8 cellular contexts compared by ENCODE assay signal in the genomic region with DNA sequence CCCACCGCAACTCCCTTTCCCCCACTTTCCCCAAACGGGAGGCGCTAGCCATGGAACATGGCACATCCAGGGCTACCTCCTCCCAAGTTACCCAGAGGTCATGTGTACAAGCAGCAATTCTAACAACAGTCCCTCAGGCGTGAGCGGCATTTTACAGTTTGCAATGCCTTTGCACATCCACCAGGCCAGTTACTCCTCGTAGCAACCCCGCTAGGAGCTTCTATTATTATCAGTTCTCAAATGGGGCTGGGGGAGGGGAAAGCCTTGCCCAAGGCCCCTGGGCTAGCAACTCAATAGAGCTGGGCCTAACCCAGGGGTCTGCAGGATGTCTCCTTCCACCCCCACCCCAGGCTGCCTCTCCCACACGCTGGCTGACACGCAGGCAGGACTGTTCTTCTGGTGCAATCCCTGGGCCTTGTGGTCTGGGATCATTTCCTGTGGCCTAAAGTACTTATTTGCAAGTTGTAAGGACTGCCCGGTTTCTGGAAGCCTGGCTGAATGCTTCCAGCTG. TPM values are rescaled to one million over a fixed set of nuclear protein-coding genes. Genes with fewer than 3 reads are reported as not detected.
A peak's percentile ranks its signal among the peaks of the same experiment; 100 is the strongest.
DNase-seq lines count a peak whose midpoint lies in the region; ATAC-seq, FAIRE-seq and TF ChIP-seq lines count a peak whose summit lies in the region.
"Had no signal": no experiment of that assay in that cellular context is flagged by ENCODE, and none has a peak within 500 bp of the region (broad histone marks: within the 10 kb centered on the region; RNA-seq: fewer than 3 reads in every experiment).

No MANE protein-coding gene starts in this region.

- H3K36me3 ChIP-seq in fibroblast of lung (ENCODE audit: control insufficient read depth, insufficient read depth, low read length) (no peaks in the 10 kb centered on the region), mucosa of stomach (ENCODE audit: control insufficient read depth, insufficient read depth, low read length) (no peaks in the 10 kb centered on the region), upper lobe of left lung (no peaks in the 10 kb centered on the region)

- H3K4me1 ChIP-seq in fibroblast of lung (ENCODE audit: control insufficient read depth, extremely low read depth, insufficient read depth, low read length) (peaks cover 4% of the 10 kb centered on the region), mucosa of stomach (ENCODE audit: control insufficient read depth, insufficient read depth, low read length) (no peaks in the 10 kb centered on the region), upper lobe of left lung (peaks cover 0 to 13% (median 0%) of the 10 kb centered on the region in 4 donors)

- H4K20me1 ChIP-seq in fibroblast of lung (ENCODE audit: control insufficient read depth, extremely low read depth, insufficient read depth, low read length): no peaks in the 10 kb centered on the region

- H3K79me2 ChIP-seq in fibroblast of lung (ENCODE audit: control insufficient read depth, insufficient read depth, low read length): no peaks in the 10 kb centered on the region

- no peak for TF ChIP-seq POLR2A in upper lobe of left lung (IDR thresholded peaks at IDR 0.05)

- no peak for TF ChIP-seq EP300 in upper lobe of left lung (IDR thresholded peaks at IDR 0.05)

- no peak overlapping the region for H3K4me2 ChIP-seq in fibroblast of lung (ENCODE audit: extremely low read depth, insufficient read depth, low read length)

- DNase-seq in NCI-H2227 (lab: John Stamatoyannopoulos, UW; ENCODE audit: unreplicated experiment): peak; percentile 60
- peak; percentile 78 to 83 for DNase-seq in fibroblast of lung (ENCODE audit: low read depth in 2 of 2)
- no peak for DNase-seq in upper lobe of left lung
- DNase-seq in frontal cortex (ENCODE audit: low spot score in 2 of 2): no peak
- no peak for DNase-seq in NCI-H510A treated with DMSO at 0.1 percent for 48 hours (lab: John Stamatoyannopoulos, UW)

- H3K27ac ChIP-seq in fibroblast of lung (ENCODE audit: insufficient read depth, low read length): peak overlapping the region; percentile 54
- peak overlapping the region; percentile 21 to 70 (median 66) for H3K27ac ChIP-seq in upper lobe of left lung

- H3K9me3 ChIP-seq in fibroblast of lung (ENCODE audit: control insufficient read depth, insufficient read depth, low read depth, low read length): no peaks in the 10 kb centered on the region
- H3K9me3 ChIP-seq in mucosa of stomach (ENCODE audit: control insufficient read depth, low read length): no peaks in the 10 kb centered on the region
- H3K9me3 ChIP-seq in upper lobe of left lung: no peaks in the 10 kb centered on the region

- TF ChIP-seq CTCF in fibroblast of lung (conservative IDR thresholded peaks at IDR 0.05 in 1 of 2, IDR thresholded peaks at IDR 0.05 in 1 of 2; ENCODE audit: low read depth in 1 of 2, low read length in 2 of 2) (no peak), upper lobe of left lung (IDR thresholded peaks at IDR 0.05) (no peak)

- 55 to 77% methylated on average over 7 to 10 of the region's 10 CpGs for WGBS in upper lobe of left lung, 2 donors

- no peak overlapping the region for H3K9ac ChIP-seq in fibroblast of lung (ENCODE audit: insufficient read depth, low read length)
- peak overlapping the region; percentile 22 for H3K9ac ChIP-seq in mucosa of stomach (ENCODE audit: low read length)

- FAIRE-seq in frontal cortex (lab: Jason Lieb, UNC): no peak

- peak overlapping the region; percentile 70 for H2AFZ ChIP-seq in fibroblast of lung (ENCODE audit: low read length)

- H3K4me3 ChIP-seq in fibroblast of lung (replicated peaks in 1 of 4; ENCODE audit: control extremely low read depth in 1 of 4, insufficient read depth in 1 of 4, low read depth in 3 of 4, low read length in 4 of 4) (no peak overlapping the region), mucosa of stomach (ENCODE audit: low read length) (no peak overlapping the region), upper lobe of left lung (peak overlapping the region in 2 of 4 donors; percentile 18 to 29)
- H3K4me3 ChIP-seq: lung had no signal

- H3K27me3 ChIP-seq in fibroblast of lung (ENCODE audit: control insufficient read depth, insufficient read depth, low read length): peaks cover 4% of the 10 kb centered on the region
- H3K27me3 ChIP-seq in mucosa of stomach (ENCODE audit: control insufficient read depth, insufficient read depth, low read length): peaks cover 4% of the 10 kb centered on the region
- H3K27me3 ChIP-seq in upper lobe of left lung: peaks cover 0 to 5% (median 0%) of the 10 kb centered on the region in 4 donors

- ATAC-seq in upper lobe of left lung (ENCODE audit: low FRiP score in 2 of 2) (peak in 1 of 2 donors; percentile 50), GM19035 (IDR thresholded peaks at IDR 0.05; ENCODE audit: unreplicated experiment) (no peak)

RNA-seq across cellular contexts. Expression of gene PJA1, which starts 27.8 kb away (rescaled TPM):
- total RNA-seq in fibroblast of lung: 28.2 and 28.5 TPM in 2 replicates
- 17.2 and 24.7 TPM in 2 replicates for polyA plus RNA-seq in fibroblast of lung
- 24.3 and 29.6 TPM in 2 replicates for polyA plus RNA-seq in fibroblast of lung (2012)
- 9.7 and 20.8 TPM in 2 replicates for polyA minus RNA-seq in fibroblast of lung (ENCODE audit: low replicate concordance)
- total RNA-seq in upper lobe of left lung: 10 to 100 TPM; 13.8 to 25.9 (median 14.8) TPM
- total RNA-seq in frontal cortex: 146 TPM

Comparison
In these comparisons a context has a peak if more than half of its experiments do, and no peak if none do; other contexts are left out.
1. DNase-seq: peak in NCI-H2227 (single experiment) and fibroblast of lung (2 of 2); none in upper lobe of left lung (0 of 2), frontal cortex (0 of 2) and NCI-H510A treated with DMSO at 0.1 percent for 48 hours (single experiment).